Comparison of ENCODE assay signal across 9 cellular contexts in genomic region chr16:11297492-11298142, GRCh38. TPM values are rescaled to one million over a fixed set of nuclear protein-coding genes. Genes with fewer than 3 reads are reported as not detected.
DNase-seq lines count a peak whose midpoint lies in the region; ATAC-seq lines count a peak whose summit lies in the region.
"Had no signal": no experiment of that assay in that cellular context is flagged by ENCODE, and none has a peak within 500 bp of the region (broad histone marks: within the 10 kb centered on the region; RNA-seq: fewer than 3 reads in every experiment).

No MANE protein-coding gene starts in this region.

- peak; percentile 43 for ATAC-seq in HG02870 (IDR thresholded peaks at IDR 0.05; ENCODE audit: unreplicated experiment)

- H3K4me1 ChIP-seq in mesenchymal stem cell (ENCODE audit: control insufficient read depth, insufficient read depth, low read depth, low read length), result peaks cover 18% of the 10 kb centered on the region

- H3K9me3 Mint-ChIP-seq in activated CD4-positive, alpha-beta T cell treated with anti-CD3 and anti-CD28 coated beads, Interleukin-2, amount 10 ng/mL, durations not matched to agents 24 days and 14 days, result no peaks in the 10 kb centered on the region

- peak overlapping the region; percentile 31 for H3K27ac ChIP-seq in mesenchymal stem cell (ENCODE audit: low read length, poor library complexity, severe bottlenecking)

- H3K27ac Mint-ChIP-seq in activated CD4-positive, alpha-beta T cell treated with anti-CD3 and anti-CD28 coated beads, Interleukin-2, amount 10 ng/mL, durations not matched to agents 24 days and 14 days, result peak overlapping the region; percentile 66

- no peak overlapping the region for H4K91ac ChIP-seq in mesenchymal stem cell (ENCODE audit: low read length)

- no peak overlapping the region for H2BK5ac ChIP-seq in mesenchymal stem cell (ENCODE audit: low read depth, low read length, poor library complexity, severe bottlenecking)

- H3K27me3 Mint-ChIP-seq in activated CD4-positive, alpha-beta T cell treated with anti-CD3 and anti-CD28 coated beads, Interleukin-2, amount 10 ng/mL, durations not matched to agents 24 days and 14 days, result peaks cover 2% of the 10 kb centered on the region

- H3K4ac ChIP-seq in mesenchymal stem cell (ENCODE audit: low read depth in 1 of 2, low read length in 2 of 2), result no peak overlapping the region

- H3K4me1 Mint-ChIP-seq in activated CD4-positive, alpha-beta T cell treated with anti-CD3 and anti-CD28 coated beads, Interleukin-2, amount 10 ng/mL, durations not matched to agents 24 days and 14 days, result peaks cover 35% of the 10 kb centered on the region

- H3K4me3 ChIP-seq in mesenchymal stem cell (ENCODE audit: insufficient read depth in 1 of 2, low read depth in 1 of 2, low read length in 2 of 2), result peak overlapping the region in 1 of 2 experiments; percentile 47

- H2AK5ac ChIP-seq in mesenchymal stem cell (ENCODE audit: low read length, severe bottlenecking), result no peak overlapping the region

- no peaks in the 10 kb centered on the region for H3K36me3 Mint-ChIP-seq in activated CD4-positive, alpha-beta T cell treated with anti-CD3 and anti-CD28 coated beads, Interleukin-2, amount 10 ng/mL, durations not matched to agents 24 days and 14 days (ENCODE audit: low read depth)

- no peaks in the 10 kb centered on the region for H3K36me3 ChIP-seq in mesenchymal stem cell (ENCODE audit: control insufficient read depth in 1 of 2, insufficient read depth in 2 of 2, low read depth in 1 of 2, low read length in 2 of 2)

- no peak overlapping the region for H2BK120ac ChIP-seq in mesenchymal stem cell (ENCODE audit: low read depth, low read length)

- H3K18ac ChIP-seq in mesenchymal stem cell (ENCODE audit: low read depth in 1 of 2, low read length in 2 of 2), result peak overlapping the region in 1 of 2 experiments; percentile 29

- peak overlapping the region; percentile 16 for H3K9ac ChIP-seq in mesenchymal stem cell (ENCODE audit: low read length)

- H3K27me3 ChIP-seq in mesenchymal stem cell (ENCODE audit: control insufficient read depth in 1 of 2, insufficient read depth in 1 of 2, low read length in 2 of 2), result peaks cover 0 to 4% of the 10 kb centered on the region in 2 experiments

- 22% methylated on average over 17 of the region's 19 CpGs for WGBS in mesenchymal stem cell

- peak overlapping the region; percentile 63 for H3K4me3 Mint-ChIP-seq in activated CD4-positive, alpha-beta T cell treated with anti-CD3 and anti-CD28 coated beads, Interleukin-2, amount 10 ng/mL, durations not matched to agents 24 days and 14 days

- H4K8ac ChIP-seq in mesenchymal stem cell (ENCODE audit: low read length), result no peak overlapping the region

- DNase-seq in NCI-H524 (lab: John Stamatoyannopoulos, UW) (peak; percentile 75 to 83), NCI-H524 treated with DMSO at 0.1 percent for 48 hours (lab: John Stamatoyannopoulos, UW) (no peak), NCI-H2171 treated with DMSO at 0.1 percent for 48 hours (lab: John Stamatoyannopoulos, UW) (peak; percentile 91), dermis blood vessel endothelial cell (peak; percentile 6), mesenchymal stem cell (peak; percentile 77)
- peak; percentile 92 for DNase-seq in activated CD4-positive, alpha-beta T cell treated with anti-CD3 and anti-CD28 coated beads, Interleukin-2, amount 10 ng/mL, durations not matched to agents 24 days and 14 days
- DNase-seq in stimulated activated CD8-positive, alpha-beta memory T cell treated with anti-CD3 and anti-CD28 coated beads, Interleukin-2, amount 100 ng/mL, for 1 hour (ENCODE audit: low read depth in 2 of 2), result peak; percentile 39 to 45

- H2BK12ac ChIP-seq in mesenchymal stem cell (ENCODE audit: low read length in 2 of 2), result no peak overlapping the region

- no peak overlapping the region for H3K23ac ChIP-seq in mesenchymal stem cell (ENCODE audit: low read length in 2 of 2)

- H2AFZ ChIP-seq in mesenchymal stem cell (ENCODE audit: low read depth, low read length), result no peak overlapping the region

- intact Hi-C loops in activated CD4-positive, alpha-beta T cell treated with anti-CD3 and anti-CD28 coated beads, Interleukin-2, amount 10 ng/mL, durations not matched to agents 24 days and 14 days (cut with micrococcal nuclease), result loop anchor here (5.0 kb wide), 1 partner anchor 35 kb away; no protein-coding TSS in a partner anchor

- no peaks in the 10 kb centered on the region for H3K9me3 ChIP-seq in mesenchymal stem cell (ENCODE audit: control insufficient read depth, low read length)

- H3K14ac ChIP-seq in mesenchymal stem cell (ENCODE audit: low read length in 2 of 2), result no peak overlapping the region

- no peaks in the 10 kb centered on the region for H3K79me1 ChIP-seq in mesenchymal stem cell (replicated peaks; ENCODE audit: low read length, poor library complexity, severe bottlenecking)

- no peak overlapping the region for H2BK15ac ChIP-seq in mesenchymal stem cell (ENCODE audit: low read depth, poor library complexity, severe bottlenecking)

- no peak overlapping the region for H3K4me2 ChIP-seq in mesenchymal stem cell (ENCODE audit: low read length, poor library complexity, severe bottlenecking)

RNA-seq across cellular contexts. Expression of gene PRM1, which starts 16.5 kb away (rescaled TPM):
- not detected in 2 replicates for total RNA-seq in activated CD4-positive, alpha-beta T cell treated with anti-CD3 and anti-CD28 coated beads, Interleukin-2, amount 10 ng/mL, durations not matched to agents 24 days and 14 days
- total RNA-seq in dermis blood vessel endothelial cell, result not detected in 2 replicates
- polyA plus RNA-seq in mesenchymal stem cell (2013, experiment 1 of 2), result not detected
- not detected for polyA plus RNA-seq in mesenchymal stem cell (2013, experiment 2 of 2)
- total RNA-seq: temporal lobe had no signal

RNA-seq across cellular contexts. Expression of gene PRM2, which starts 21.3 kb away (rescaled TPM):
- not detected in 2 replicates for total RNA-seq in activated CD4-positive, alpha-beta T cell treated with anti-CD3 and anti-CD28 coated beads, Interleukin-2, amount 10 ng/mL, durations not matched to agents 24 days and 14 days
- not detected in 2 replicates for total RNA-seq in dermis blood vessel endothelial cell
- polyA plus RNA-seq in mesenchymal stem cell (2013, experiment 1 of 2), result not detected
- not detected for polyA plus RNA-seq in mesenchymal stem cell (2013, experiment 2 of 2)
- total RNA-seq: temporal lobe had no signal

RNA-seq across cellular contexts. Expression of gene PRM3, which starts 24.2 kb away (rescaled TPM):
- total RNA-seq in activated CD4-positive, alpha-beta T cell treated with anti-CD3 and anti-CD28 coated beads, Interleukin-2, amount 10 ng/mL, durations not matched to agents 24 days and 14 days, result not detected in 2 replicates
- total RNA-seq in dermis blood vessel endothelial cell, result not detected in 2 replicates
- polyA plus RNA-seq in mesenchymal stem cell (2013, experiment 1 of 2), result not detected
- polyA plus RNA-seq in mesenchymal stem cell (2013, experiment 2 of 2), result not detected
- total RNA-seq: temporal lobe had no signal

RNA-seq across cellular contexts. Expression of gene TNP2, which starts 28.5 kb away (rescaled TPM):
- total RNA-seq in activated CD4-positive, alpha-beta T cell treated with anti-CD3 and anti-CD28 coated beads, Interleukin-2, amount 10 ng/mL, durations not matched to agents 24 days and 14 days, result not detected in 2 replicates
- total RNA-seq in dermis blood vessel endothelial cell, result not detected in 2 replicates
- not detected for polyA plus RNA-seq in mesenchymal stem cell (2013, experiment 1 of 2)
- not detected for polyA plus RNA-seq in mesenchymal stem cell (2013, experiment 2 of 2)
- total RNA-seq: temporal lobe had no signal

RNA-seq across cellular contexts. Expression of gene SOCS1, which starts 41.6 kb away (rescaled TPM):
- 152 and 153 TPM in 2 replicates for total RNA-seq in activated CD4-positive, alpha-beta T cell treated with anti-CD3 and anti-CD28 coated beads, Interleukin-2, amount 10 ng/mL, durations not matched to agents 24 days and 14 days
- total RNA-seq in dermis blood vessel endothelial cell, result 0.23 and 0.68 TPM in 2 replicates
- 22.8 TPM for polyA plus RNA-seq in mesenchymal stem cell (2013, experiment 1 of 2)
- polyA plus RNA-seq in mesenchymal stem cell (2013, experiment 2 of 2), result 21.9 TPM
